Comparison of ENCODE assay signal across 9 cellular contexts in genomic region chr12:43835264-43835655, GRCh38. TPM values are rescaled to one million over a fixed set of nuclear protein-coding genes. Genes with fewer than 3 reads are reported as not detected.
A peak's percentile ranks its signal among the peaks of the same experiment; 100 is the strongest.
DNase-seq lines count a peak whose midpoint lies in the region; ATAC-seq, FAIRE-seq and TF ChIP-seq lines count a peak whose summit lies in the region.
"Had no signal": no experiment of that assay in that cellular context is flagged by ENCODE, and none has a peak within 500 bp of the region (broad histone marks: within the 10 kb centered on the region; RNA-seq: fewer than 3 reads in every experiment).

No MANE protein-coding gene starts in this region.

- intact Hi-C loops in pancreas (cut with DNase I), result no loop called here

- WGBS in pancreas, 2 donors, result 42 to 43% methylated on average over 6 of the region's 6 CpGs

- H3K4me3 ChIP-seq in fibroblast of pulmonary artery (replicated peaks; ENCODE audit: low read depth, low read length) (peak overlapping the region; percentile 65), pancreas (peak overlapping the region; percentile 54 to 81 (median 66))

- no peaks in the 10 kb centered on the region for H3K27me3 ChIP-seq in pancreas

- FAIRE-seq in pancreas (lab: Jason Lieb, UNC) (no peak), frontal cortex (lab: Jason Lieb, UNC) (no peak)
- FAIRE-seq: TTC549 had no signal

- TF ChIP-seq CTCF in fibroblast of pulmonary artery (IDR thresholded peaks at IDR 0.05; ENCODE audit: low read length, missing control alignments) (no peak), pancreas (IDR thresholded peaks at IDR 0.05) (no peak)

- peaks cover 0 to 12% (median 0%) of the 10 kb centered on the region in 3 donors for H3K4me1 ChIP-seq in pancreas

- H3K9me3 ChIP-seq in pancreas, result no peaks in the 10 kb centered on the region

- DNase-seq in SW480 (ENCODE audit: low spot score) (peak; percentile 16), fibroblast of pulmonary artery (ENCODE audit: low read depth) (peak; percentile 11), pancreas (no peak), HT-29 (ENCODE audit: low spot score) (no peak), frontal cortex (ENCODE audit: low spot score in 2 of 2) (no peak), HK-2 (ENCODE audit: unreplicated experiment) (no peak)

- no peak for TF ChIP-seq POLR2A in GM18505 (IDR thresholded peaks at IDR 0.05; ENCODE audit: borderline replicate concordance, extremely low read depth, insufficient read depth, insufficient read length)

- peak; percentile 9 for ATAC-seq in GM18505 (IDR thresholded peaks at IDR 0.05; ENCODE audit: unreplicated experiment)
- ATAC-seq in HG02678 (IDR thresholded peaks at IDR 0.05; ENCODE audit: unreplicated experiment), result peak; percentile 2
- ATAC-seq in pancreas, result peak; percentile 9 to 25 (median 18)

- H3K36me3 ChIP-seq in pancreas, result no peaks in the 10 kb centered on the region

- peak overlapping the region; percentile 87 to 96 (median 92) for H3K27ac ChIP-seq in pancreas

RNA-seq across cellular contexts. Expression of gene TMEM117, which starts 0.6 kb away (rescaled TPM):
- 1 to 10 TPM; 3.1 to 6.1 (median 4.0) TPM for total RNA-seq in pancreas
- polyA plus RNA-seq in pancreas, result 1 to 10 TPM; 1.8 to 4.4 TPM
- total RNA-seq in HT-29 (2014; rRNA removed; shearing (Covaris generic)), result 0.91 and 7.8 TPM in 2 replicates
- 9.8 TPM for total RNA-seq in frontal cortex

RNA-seq across cellular contexts. Expression of gene TWF1, which starts 29.1 kb away (rescaled TPM):
- total RNA-seq in pancreas (10 to 100 TPM; 27.6 to 51.3 (median 39.0) TPM), frontal cortex (187 TPM)
- polyA plus RNA-seq in pancreas, result 10 to 100 TPM; 26.3 to 32.0 TPM
- 87.2 and 88.2 TPM in 2 replicates for total RNA-seq in HT-29 (2014; rRNA removed; shearing (Covaris generic))

Comparison
In these comparisons a context has a peak if more than half of its experiments do, and no peak if none do; other contexts are left out.
1. DNase-seq: peak in SW480 (single experiment) and fibroblast of pulmonary artery (single experiment); none in pancreas (0 of 6), HT-29 (single experiment), frontal cortex (0 of 2) and HK-2 (single experiment).
2. Peak in every context shown above with its lines, with median percentiles within 50 percentile points of each other: ATAC-seq.